13 cellular contexts compared by ENCODE assay signal in the genomic region with DNA sequence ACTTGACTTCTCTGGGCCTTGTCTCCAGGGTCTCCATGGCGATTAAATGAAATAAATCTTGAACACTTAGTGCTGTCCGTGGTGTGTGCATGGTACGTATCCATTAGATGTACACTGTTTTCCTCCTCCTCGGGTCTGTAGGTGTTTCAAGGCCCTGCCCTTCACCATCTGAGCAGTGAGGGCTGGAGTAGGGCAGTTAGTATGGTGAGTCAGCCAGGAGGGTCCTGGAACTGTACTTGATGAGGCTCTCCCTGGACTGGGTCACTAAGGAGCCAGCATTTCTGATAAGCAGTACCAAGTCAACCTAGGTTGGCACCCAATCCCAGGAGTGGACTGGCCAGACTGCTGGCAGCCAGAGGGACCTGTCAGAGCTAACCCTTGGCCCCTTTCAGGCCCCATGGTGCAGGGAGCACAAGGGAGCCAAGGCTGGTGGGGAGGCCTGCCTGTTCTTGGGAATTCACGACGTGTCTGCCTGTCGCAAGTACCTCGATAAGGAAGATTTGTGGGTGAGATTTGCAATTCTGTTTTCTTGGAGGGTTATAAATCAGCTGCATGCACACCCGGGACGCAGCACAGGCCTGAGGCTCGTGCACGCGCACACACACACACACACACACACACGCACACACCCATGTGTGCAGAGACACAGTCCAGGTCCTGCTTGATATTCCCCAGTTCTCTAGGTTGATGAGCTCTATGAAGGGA.
DNase-seq lines count a peak whose midpoint lies in the region; ATAC-seq and TF ChIP-seq lines count a peak whose summit lies in the region.
"Had no signal": no experiment of that assay in that cellular context is flagged by ENCODE, and none has a peak within 500 bp of the region (broad histone marks: within the 10 kb centered on the region; RNA-seq: fewer than 3 reads in every experiment).

No MANE protein-coding gene starts in this region.

- TF ChIP-seq RAD21 in HCT116 (IDR thresholded peaks at IDR 0.05; ENCODE audit: low read depth): no peak

- RAD21 ChIA-PET in HCT116 (lab: Charles Lee; ENCODE audit: low non-redundant PET in 1 of 2, low total read pairs in 2 of 2, uncharacterized antibody in 2 of 2, unreplicated experiment in 2 of 2): interaction anchor here in 1 of 2 experiments (0.8 kb wide), 1 partner anchor 26 kb away, joined by 4 read pairs; no protein-coding TSS in a partner anchor

- H3K4me3 Mint-ChIP-seq in stimulated activated effector memory CD8-positive, alpha-beta T cell treated with anti-CD3 and anti-CD28 coated beads, Interleukin-12 subunit alpha, Interleukin-12 subunit beta, amount 100 ng/mL, for 72 hours: no peak overlapping the region
- H3K4me3 Mint-ChIP-seq: stimulated activated naive CD8-positive, alpha-beta T cell treated with anti-CD3 and anti-CD28 coated beads, Interleukin-15, amount 100 ng/mL, for 72 hours had no signal

- peak overlapping the region; percentile 59 for H3K9ac ChIP-seq in HCT116 (ENCODE audit: low read length)

- peak; percentile 33 for ATAC-seq in HCT116
- ATAC-seq in left colon: peak; percentile 19
- no peak for ATAC-seq in stimulated activated effector memory CD8-positive, alpha-beta T cell treated with anti-CD3 and anti-CD28 coated beads, Interleukin-12 subunit alpha, Interleukin-12 subunit beta, amount 100 ng/mL, for 72 hours
- no peak for ATAC-seq in HG02840 (IDR thresholded peaks at IDR 0.05; ENCODE audit: low FRiP score, unreplicated experiment)
- ATAC-seq: stimulated activated naive CD8-positive, alpha-beta T cell treated with anti-CD3 and anti-CD28 coated beads, Interleukin-15, amount 100 ng/mL, for 72 hours had no signal

- POLR2A ChIA-PET in HCT116 (lab: Charles Lee): interaction anchor here (1.0 kb wide), 1 partner anchor 23 kb away, joined by 3 read pairs; no protein-coding TSS in a partner anchor

- H2AFZ ChIP-seq in HCT116 (ENCODE audit: low read depth, low read length, poor library complexity, severe bottlenecking): no peak overlapping the region

- CTCF ChIA-PET in HCT116 (lab: Charles Lee): interaction anchor here (1.4 to 1.9 kb wide), 2 partner anchors 10 to 12 kb away, joined by 5 to 7 read pairs; no protein-coding TSS in a partner anchor

- H3K27me3 ChIP-seq in HCT116 (ENCODE audit: insufficient read depth, low read length): no peaks in the 10 kb centered on the region

- H3K9me2 ChIP-seq in HCT116 (ENCODE audit: insufficient read depth): no peaks in the 10 kb centered on the region

- no peak for TF ChIP-seq POLR2A in HCT116 (IDR thresholded peaks at IDR 0.05; ENCODE audit: borderline replicate concordance, extremely low read depth, insufficient read depth, insufficient read length)

- no peak overlapping the region for H3K4me3 ChIP-seq in HCT116 (replicated peaks in 1 of 2; ENCODE audit: low read depth in 1 of 2, low read length in 2 of 2)

- no peaks in the 10 kb centered on the region for H3K9me3 Mint-ChIP-seq in stimulated activated effector memory CD8-positive, alpha-beta T cell treated with anti-CD3 and anti-CD28 coated beads, Interleukin-12 subunit alpha, Interleukin-12 subunit beta, amount 100 ng/mL, for 72 hours
- H3K9me3 Mint-ChIP-seq: stimulated activated naive CD8-positive, alpha-beta T cell treated with anti-CD3 and anti-CD28 coated beads, Interleukin-15, amount 100 ng/mL, for 72 hours had no signal

- TF ChIP-seq CTCF in HCT116 (IDR thresholded peaks at IDR 0.05 in 2 of 3, conservative IDR thresholded peaks at IDR 0.05 in 1 of 3; ENCODE audit: borderline replicate concordance in 1 of 3, insufficient read depth in 1 of 3, low read depth in 2 of 3, low read length in 2 of 3): no peak

- H3K4me2 ChIP-seq in HCT116 (ENCODE audit: low read length): peak overlapping the region; percentile 80

- no TSS peak for BruUV-seq in HCT116 (replicated peaks; lab: Mats Ljungman, UMichigan)

- no peak for DNase-seq in HCT116 (ENCODE audit: low read depth, low spot score)
- DNase-seq in amniotic epithelial cell (ENCODE audit: low read depth): peak; percentile 86
- no peak for DNase-seq in left colon
- DNase-seq in stimulated activated effector memory CD8-positive, alpha-beta T cell treated with anti-CD3 and anti-CD28 coated beads, Interleukin-12 subunit alpha, Interleukin-12 subunit beta, amount 100 ng/mL, for 72 hours (ENCODE audit: low spot score in 2 of 2): no peak
- DNase-seq in activated CD8-positive, alpha-beta memory T cell treated with anti-CD3 and anti-CD28 coated beads, Interleukin-2, amount 50 U/mL, for 4 hours: no peak
- DNase-seq in H4 (ENCODE audit: low spot score): no peak
- DNase-seq in activated CD4-positive, alpha-beta T cell treated with anti-CD3 and anti-CD28 coated beads, Interleukin-2, amount 50 U/mL, for 48 hours: no peak
- DNase-seq: COR-L47; foreskin fibroblast; NK-92 treated with Interleukin-12 subunit alpha and Interleukin-12 subunit beta, amount 100 ng/mL, for 24 hours; stimulated activated naive CD8-positive, alpha-beta T cell treated with anti-CD3 and anti-CD28 coated beads, Interleukin-15, amount 100 ng/mL, for 72 hours; T-helper 9 cell had no signal

- peaks cover 69 to 93% of the 10 kb centered on the region in 2 experiments for H3K4me1 ChIP-seq in HCT116 (ENCODE audit: control insufficient read depth in 1 of 2, insufficient read depth in 2 of 2, low read length in 2 of 2)

- H3K9me3 ChIP-seq in HCT116 (ENCODE audit: control insufficient read depth in 1 of 2, insufficient read depth in 1 of 2, low read depth in 1 of 2, low read length in 2 of 2): no peaks in the 10 kb centered on the region

- H3K36me3 ChIP-seq in HCT116 (ENCODE audit: control insufficient read depth in 1 of 2, insufficient read depth in 2 of 2, low read length in 2 of 2): no peaks in the 10 kb centered on the region

- intact Hi-C loops in HCT116 (cut with micrococcal nuclease) (no loop called here), left colon (cut with DNase I, micrococcal nuclease) (no loop called here)

- H3K4me1 Mint-ChIP-seq in stimulated activated effector memory CD8-positive, alpha-beta T cell treated with anti-CD3 and anti-CD28 coated beads, Interleukin-12 subunit alpha, Interleukin-12 subunit beta, amount 100 ng/mL, for 72 hours: no peaks in the 10 kb centered on the region
- H3K4me1 Mint-ChIP-seq: stimulated activated naive CD8-positive, alpha-beta T cell treated with anti-CD3 and anti-CD28 coated beads, Interleukin-15, amount 100 ng/mL, for 72 hours had no signal

- peak overlapping the region; percentile 27; the same call in 1 of the 2 replicates for H3K27ac ChIP-seq in HCT116 (ENCODE audit: low read depth, low read length)

- peak overlapping the region; percentile 48 for H3K27ac Mint-ChIP-seq in stimulated activated effector memory CD8-positive, alpha-beta T cell treated with anti-CD3 and anti-CD28 coated beads, Interleukin-12 subunit alpha, Interleukin-12 subunit beta, amount 100 ng/mL, for 72 hours
- H3K27ac Mint-ChIP-seq: stimulated activated naive CD8-positive, alpha-beta T cell treated with anti-CD3 and anti-CD28 coated beads, Interleukin-15, amount 100 ng/mL, for 72 hours had no signal

- H3K79me2 ChIP-seq in HCT116 (ENCODE audit: insufficient read depth, low read length): no peaks in the 10 kb centered on the region; the same call in 1 of the 2 replicates

- H4K20me1 ChIP-seq in HCT116 (ENCODE audit: insufficient read depth): no peaks in the 10 kb centered on the region

- H3K36me3 Mint-ChIP-seq in stimulated activated effector memory CD8-positive, alpha-beta T cell treated with anti-CD3 and anti-CD28 coated beads, Interleukin-12 subunit alpha, Interleukin-12 subunit beta, amount 100 ng/mL, for 72 hours: no peaks in the 10 kb centered on the region

TF ChIP-seq in HCT116, 20 proteins besides CTCF, POLR2A, EP300 and RAD21:
- TF ChIP-seq JUND (IDR thresholded peaks at IDR 0.05): no peak
- no peak for TF ChIP-seq EZH2 (IDR thresholded peaks at IDR 0.05)

Comparison
In these comparisons a context has a peak if more than half of its experiments do, and no peak if none do; other contexts are left out.
1. ATAC-seq: peak in HCT116 (single experiment) and left colon (single experiment); none in stimulated activated effector memory CD8-positive, alpha-beta T cell treated with anti-CD3 and anti-CD28 coated beads, Interleukin-12 subunit alpha, Interleukin-12 subunit beta, amount 100 ng/mL, for 72 hours (single experiment) and HG02840 (single experiment).